8 cellular contexts compared by ENCODE assay signal in the genomic region with DNA sequence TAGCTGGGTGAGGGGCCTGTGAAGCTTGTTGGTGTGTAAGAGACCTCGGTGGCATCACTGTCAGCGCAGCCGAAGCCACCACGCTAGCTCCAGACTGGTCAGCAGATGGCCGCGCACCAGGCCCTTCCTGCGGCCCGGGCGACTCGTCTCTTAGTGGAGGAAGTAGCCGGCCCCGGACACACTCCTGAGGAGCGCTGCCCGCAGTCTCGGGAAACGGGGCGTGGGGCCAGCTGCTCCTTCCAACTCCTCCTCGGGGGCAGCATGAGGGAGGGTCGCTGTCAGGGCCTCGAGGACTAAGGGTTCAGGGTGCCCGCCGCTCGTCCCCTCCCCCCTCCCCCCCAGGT. TPM values are rescaled to one million over a fixed set of nuclear protein-coding genes. Genes with fewer than 3 reads are reported as not detected.
DNase-seq lines count a peak whose midpoint lies in the region; ATAC-seq and FAIRE-seq lines count a peak whose summit lies in the region.

No MANE protein-coding gene starts in this region.

- H3K4me1 ChIP-seq in effector memory CD4-positive, alpha-beta T cell (ENCODE audit: control insufficient read depth, insufficient read depth, low read length, poor library complexity, severe bottlenecking) = no peaks in the 10 kb centered on the region
- no peaks in the 10 kb centered on the region for H3K4me1 ChIP-seq in urinary bladder (ENCODE audit: insufficient read depth)

- in situ Hi-C loops in ACHN (cut with HindIII; ENCODE audit: low pct_ligation_motif_present, low pct_unique_long_range_greater_than_20kb, low sequenced_read_pairs) = no loop called here

- H3K27ac ChIP-seq in effector memory CD4-positive, alpha-beta T cell (ENCODE audit: insufficient read depth, low read length, poor library complexity, severe bottlenecking) = no peak overlapping the region
- H3K27ac ChIP-seq in urinary bladder (ENCODE audit: low read depth) = no peak overlapping the region

- DNase-seq in ACHN = peak; percentile 65
- no peak for DNase-seq in GM18507 (ENCODE audit: extremely low spot score, insufficient read length, low read depth)
- peak; percentile 27 to 35 for DNase-seq in SHP77 (lab: John Stamatoyannopoulos, UW)
- peak in 1 of 3 donors; percentile 14 for DNase-seq in effector memory CD4-positive, alpha-beta T cell
- peak; percentile 92 for DNase-seq in mesenteric fat pad (ENCODE audit: low spot score)
- no peak for DNase-seq in stimulated activated CD4-positive, alpha-beta T cell treated with anti-CD3 and anti-CD28 coated beads, Interleukin-4, amount 100 ng/mL, for 4 hours

- no peaks in the 10 kb centered on the region for H3K27me3 ChIP-seq in effector memory CD4-positive, alpha-beta T cell (replicated peaks; ENCODE audit: control insufficient read depth, insufficient read depth, low read length, poor library complexity, severe bottlenecking)

- H3K36me3 ChIP-seq in effector memory CD4-positive, alpha-beta T cell (ENCODE audit: control insufficient read depth, insufficient read depth, low read length) = no peaks in the 10 kb centered on the region
- H3K36me3 ChIP-seq in urinary bladder (ENCODE audit: insufficient read depth) = no peaks in the 10 kb centered on the region

- under 1% methylated on average over 23 of the region's 23 CpGs for WGBS in urinary bladder

- H3K4me3 ChIP-seq in effector memory CD4-positive, alpha-beta T cell (ENCODE audit: insufficient read depth, low read depth, low read length, poor library complexity, severe bottlenecking) = peak overlapping the region; percentile 69
- H3K4me3 ChIP-seq in urinary bladder (ENCODE audit: low read depth, low read length) = peak overlapping the region; percentile 41

- no peaks in the 10 kb centered on the region for H3K9me3 ChIP-seq in effector memory CD4-positive, alpha-beta T cell (ENCODE audit: control insufficient read depth, low read length)

- FAIRE-seq in GM18507 (lab: Jason Lieb, UNC) = peak; percentile 31

- ATAC-seq in HG03039 (IDR thresholded peaks at IDR 0.05; ENCODE audit: unreplicated experiment) = peak; percentile 6

RNA-seq across cellular contexts. Expression of a gene that starts 20.4 kb away (rescaled TPM):
- total RNA-seq in mesenteric fat pad = 321 TPM
- 430 TPM for total RNA-seq in urinary bladder
- 519 TPM for polyA plus RNA-seq in urinary bladder

Comparison
In these comparisons a context has a peak if more than half of its experiments do, and no peak if none do; other contexts are left out.
1. DNase-seq: peak in ACHN (single experiment), SHP77 (2 of 2) and mesenteric fat pad (single experiment); none in GM18507 (single experiment) and stimulated activated CD4-positive, alpha-beta T cell treated with anti-CD3 and anti-CD28 coated beads, Interleukin-4, amount 100 ng/mL, for 4 hours (0 of 2).